ENCODE assay signal across 29 cellular contexts in the genomic region with DNA sequence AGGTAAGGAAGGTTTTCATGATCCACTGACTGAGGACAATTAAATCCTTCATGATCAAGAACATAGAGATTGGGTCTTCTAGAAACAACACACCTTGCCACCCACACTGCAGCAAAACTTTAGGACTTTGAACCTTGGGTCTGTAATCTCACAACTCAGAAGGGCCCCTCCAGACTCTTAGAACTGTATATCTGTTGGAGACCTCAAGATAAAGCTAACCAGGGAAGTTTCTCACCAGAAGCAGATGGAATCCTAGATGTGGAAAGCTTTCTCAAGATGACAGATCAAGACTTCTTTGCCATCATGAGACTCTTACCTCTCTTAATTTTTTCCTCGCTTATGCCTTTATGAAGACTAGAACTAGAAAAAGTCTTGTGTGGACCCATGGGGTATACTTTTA.
"Had no signal": no experiment of that assay in that cellular context is flagged by ENCODE, and none has a peak within 500 bp of the region (broad histone marks: within the 10 kb centered on the region; RNA-seq: fewer than 3 reads in every experiment).

No MANE protein-coding gene starts in this region.

- H3K27me3 Mint-ChIP-seq: naive thymus-derived CD8-positive, alpha-beta T cell; natural killer cell treated with Interleukin-12 subunit alpha and Interleukin-12 subunit beta and Interleukin-15 and Interleukin-18, amount 100 ng/mL, for 72 hours; progenitor cell of endocrine pancreas; stimulated activated naive B cell treated with anti-CD40 and anti-IgM and Interleukin-4, amounts not matched to agents 10 μg/mL and 1 μg/mL and 100 μg/mL, for 72 hours; stimulated activated naive CD8-positive, alpha-beta T cell treated with anti-CD3 and anti-CD28 coated beads, Interleukin-15, Interleukin-2, amounts not matched to agents 100 ng/mL and 50 ng/mL, for 24 hours had no signal

- H3K9me3 ChIP-seq: neutrophil, pancreas, psoas muscle, right lobe of liver, sigmoid colon, stomach, thoracic aorta, thyroid gland, tibial nerve, upper lobe of right lung, uterus had no signal

- DNase-seq: naive thymus-derived CD8-positive, alpha-beta T cell; nephron progenitor cell; nucleus accumbens; pancreas; posterior cingulate gyrus; psoas muscle; right cardiac atrium; sigmoid colon; small intestine; stimulated activated CD4-positive, alpha-beta T cell treated with anti-CD3 and anti-CD28 coated beads, Interleukin-15, amount 100 ng/mL, for 24 hours; stimulated activated CD4-positive, alpha-beta T cell treated with anti-CD3 and anti-CD28 coated beads, Interleukin-2, amount 100 ng/mL, for 24 hours; stimulated activated CD4-positive, alpha-beta T cell treated with anti-CD3 and anti-CD28 coated beads, Interleukin-2, amount 100 ng/mL, for 48 hours; stimulated activated CD4-positive, alpha-beta T cell treated with anti-CD3 and anti-CD28 coated beads, Interleukin-4, amount 100 ng/mL, for 24 hours; stimulated activated naive B cell treated with anti-CD40 and anti-IgM and Interleukin-4, amounts not matched to agents 10 μg/mL and 1 μg/mL and 100 μg/mL, for 72 hours; stimulated activated naive CD4-positive, alpha-beta T cell treated with Interleukin-2 at 50 U/mL for 16 hours; stomach; thyroid gland; trophoblast cell; upper lobe of right lung; uterus had no signal

- H3K4me1 Mint-ChIP-seq: neural crest cell; stimulated activated effector memory CD8-positive, alpha-beta T cell treated with anti-CD3 and anti-CD28 coated beads, Interleukin-12 subunit alpha, Interleukin-12 subunit beta, amount 100 ng/mL, for 72 hours had no signal

- H3K36me3 Mint-ChIP-seq: naive thymus-derived CD8-positive, alpha-beta T cell; natural killer cell treated with Interleukin-12 subunit alpha and Interleukin-12 subunit beta and Interleukin-15 and Interleukin-18, amount 100 ng/mL, for 72 hours; stimulated activated effector memory CD8-positive, alpha-beta T cell treated with anti-CD3 and anti-CD28 coated beads, Interleukin-12 subunit alpha, Interleukin-12 subunit beta, amount 100 ng/mL, for 72 hours; stimulated activated naive B cell treated with anti-CD40 and anti-IgM and Interleukin-4, amounts not matched to agents 10 μg/mL and 1 μg/mL and 100 μg/mL, for 72 hours had no signal

- FAIRE-seq: pancreas, small intestine had no signal

- H3K27ac Mint-ChIP-seq: natural killer cell treated with Interleukin-12 subunit alpha and Interleukin-12 subunit beta and Interleukin-15 and Interleukin-18, amount 100 ng/mL, for 72 hours; nephron progenitor cell; progenitor cell of endocrine pancreas; stimulated activated effector memory CD8-positive, alpha-beta T cell treated with anti-CD3 and anti-CD28 coated beads, Interleukin-12 subunit alpha, Interleukin-12 subunit beta, amount 100 ng/mL, for 72 hours; stimulated activated naive B cell treated with anti-CD40 and anti-IgM and Interleukin-4, amounts not matched to agents 10 μg/mL and 1 μg/mL and 100 μg/mL, for 72 hours; stimulated activated naive CD8-positive, alpha-beta T cell treated with anti-CD3 and anti-CD28 coated beads, Interleukin-15, Interleukin-2, amounts not matched to agents 100 ng/mL and 50 ng/mL, for 24 hours had no signal

- H3K27me3 ChIP-seq: neutrophil, pancreas, right lobe of liver, sigmoid colon, stomach, thyroid gland, tibial nerve, upper lobe of right lung, uterus had no signal

- H3K4me1 ChIP-seq: sigmoid colon, upper lobe of right lung, uterus had no signal

- H3K4me3 ChIP-seq: pancreas, psoas muscle, right lobe of liver, sigmoid colon, stomach, thoracic aorta, thyroid gland, tibial nerve, upper lobe of right lung, uterus had no signal

- H3K9me3 Mint-ChIP-seq: natural killer cell treated with Interleukin-12 subunit alpha and Interleukin-12 subunit beta and Interleukin-15 and Interleukin-18, amount 100 ng/mL, for 72 hours; neural crest cell; stimulated activated effector memory CD8-positive, alpha-beta T cell treated with anti-CD3 and anti-CD28 coated beads, Interleukin-12 subunit alpha, Interleukin-12 subunit beta, amount 100 ng/mL, for 72 hours; stimulated activated naive B cell treated with anti-CD40 and anti-IgM and Interleukin-4, amounts not matched to agents 10 μg/mL and 1 μg/mL and 100 μg/mL, for 72 hours; stimulated activated naive CD8-positive, alpha-beta T cell treated with anti-CD3 and anti-CD28 coated beads, Interleukin-15, Interleukin-2, amounts not matched to agents 100 ng/mL and 50 ng/mL, for 24 hours had no signal

- ATAC-seq: naive thymus-derived CD8-positive, alpha-beta T cell; natural killer cell treated with Interleukin-12 subunit alpha and Interleukin-12 subunit beta and Interleukin-15 and Interleukin-18, amount 100 ng/mL, for 72 hours; pancreas; psoas muscle; right cardiac atrium; right lobe of liver; stimulated activated effector memory CD8-positive, alpha-beta T cell treated with anti-CD3 and anti-CD28 coated beads, Interleukin-12 subunit alpha, Interleukin-12 subunit beta, amount 100 ng/mL, for 72 hours; stimulated activated naive B cell treated with anti-CD40 and anti-IgM and Interleukin-4, amounts not matched to agents 10 μg/mL and 1 μg/mL and 100 μg/mL, for 72 hours; upper lobe of right lung had no signal

- H3K27ac ChIP-seq: neutrophil, pancreas, psoas muscle, right lobe of liver, sigmoid colon, stomach, thoracic aorta, thyroid gland, tibial nerve, upper lobe of right lung, uterus had no signal

- H3K4me3 Mint-ChIP-seq: naive thymus-derived CD8-positive, alpha-beta T cell; natural killer cell treated with Interleukin-12 subunit alpha and Interleukin-12 subunit beta and Interleukin-15 and Interleukin-18, amount 100 ng/mL, for 72 hours; nephron progenitor cell; neural crest cell; stimulated activated effector memory CD8-positive, alpha-beta T cell treated with anti-CD3 and anti-CD28 coated beads, Interleukin-12 subunit alpha, Interleukin-12 subunit beta, amount 100 ng/mL, for 72 hours; stimulated activated naive B cell treated with anti-CD40 and anti-IgM and Interleukin-4, amounts not matched to agents 10 μg/mL and 1 μg/mL and 100 μg/mL, for 72 hours; stimulated activated naive CD8-positive, alpha-beta T cell treated with anti-CD3 and anti-CD28 coated beads, Interleukin-15, Interleukin-2, amounts not matched to agents 100 ng/mL and 50 ng/mL, for 24 hours had no signal

- H3K36me3 ChIP-seq: pancreas, right lobe of liver, sigmoid colon, stomach, thoracic aorta, thyroid gland, tibial nerve, upper lobe of right lung, uterus had no signal
